In the genomic region with DNA sequence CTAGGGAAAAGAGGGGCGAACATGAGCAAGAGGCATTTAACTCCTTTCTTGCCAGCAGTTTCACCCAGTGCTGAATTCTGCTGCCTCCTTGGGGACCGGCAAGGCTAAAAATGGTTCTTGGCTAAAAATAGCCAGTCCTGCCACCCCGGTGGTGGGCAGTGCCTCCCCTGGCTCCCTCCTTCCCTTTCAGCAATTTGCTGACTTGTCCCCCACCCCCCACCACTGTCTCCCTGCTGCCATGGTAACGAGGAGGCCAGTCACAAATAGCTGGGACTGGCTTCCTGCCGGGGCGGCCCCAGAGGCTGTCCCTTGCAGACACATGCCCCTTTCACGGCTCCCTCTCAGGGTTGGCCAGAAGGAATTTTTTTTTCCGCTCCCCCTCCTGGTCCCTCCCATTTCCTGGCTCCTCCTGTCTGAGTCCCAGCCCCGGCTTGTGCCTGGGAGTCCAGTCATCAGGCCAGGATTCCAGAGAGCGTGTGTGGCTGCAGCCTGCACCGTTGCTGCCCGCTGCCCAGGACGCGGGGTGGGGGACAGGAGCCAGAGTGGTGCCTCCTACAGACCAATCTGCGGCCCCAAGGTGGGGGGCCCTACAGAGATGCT, we compare ENCODE assay signal across 8 cellular contexts.
DNase-seq lines count a peak whose midpoint lies in the region; ATAC-seq, FAIRE-seq and TF ChIP-seq lines count a peak whose summit lies in the region.

No MANE protein-coding gene starts in this region.

- no peaks in the 10 kb centered on the region for H3K27me3 ChIP-seq in tibial nerve

- peak; percentile 84 to 94 for ATAC-seq in A549
- ATAC-seq in GM18520 (IDR thresholded peaks at IDR 0.05; ENCODE audit: unreplicated experiment) = peak; percentile 44
- ATAC-seq in HG03135 (IDR thresholded peaks at IDR 0.05; ENCODE audit: unreplicated experiment) = peak; percentile 66
- peak; percentile 29 for ATAC-seq in memory B cell (ENCODE audit: low read depth)
- no peak for ATAC-seq in GM19351 (IDR thresholded peaks at IDR 0.05; ENCODE audit: unreplicated experiment)

- TF ChIP-seq POLR2A in A549 (IDR thresholded peaks at IDR 0.05; ENCODE audit: low read length) (peak; percentile 91), tibial nerve (IDR thresholded peaks at IDR 0.05) (peak; percentile 54 to 85)

- TF ChIP-seq CTCF in A549 (IDR thresholded peaks at IDR 0.05) (no peak), tibial nerve (IDR thresholded peaks at IDR 0.05) (peak in 2 of 5 experiments; percentile 10 to 21)

- peaks cover 26% of the 10 kb centered on the region for H3K36me3 Mint-ChIP-seq in memory B cell

- FAIRE-seq in A549 (lab: Jason Lieb, UNC) = no peak

- peak overlapping the region; percentile 55 for H3K9ac ChIP-seq in SK-N-MC (ENCODE audit: insufficient read length)

- TF ChIP-seq EP300 in A549 (IDR thresholded peaks at IDR 0.05) = no peak
- TF ChIP-seq EP300 in tibial nerve (IDR thresholded peaks at IDR 0.05) = peak in 1 of 2 donors; percentile 91

- peak overlapping the region; percentile 96 for H3K4me2 ChIP-seq in A549

- DNase-seq in A549 (ENCODE audit: low read depth in 1 of 2, low spot score in 1 of 2) (peak; percentile 93 to 95), SK-N-MC (ENCODE audit: low read depth, low spot score) (no peak), epithelial cell of prostate (ENCODE audit: low read depth, low spot score) (no peak), memory B cell (ENCODE audit: low spot score in 2 of 2) (no peak), tibial nerve (ENCODE audit: low spot score in 2 of 2) (peak; percentile 73 to 77)

- peak overlapping the region; percentile 44 for H3K4me3 ChIP-seq in A549
- H3K4me3 ChIP-seq in SK-N-MC = peak overlapping the region; percentile 79
- peak overlapping the region; percentile 30 to 54 (median 46) for H3K4me3 ChIP-seq in tibial nerve

- H3K4me3 Mint-ChIP-seq in memory B cell = no peak overlapping the region

- no peaks in the 10 kb centered on the region for H3K27me3 Mint-ChIP-seq in memory B cell

- POLR2A ChIA-PET in A549 (lab: Yijun Ruan, JAX) = interaction anchor here (0.5 to 2.9 kb wide), 12 partner anchors 9 to 217 kb away, joined by 3 to 26 read pairs (median 6); partner anchors contain the start of genes C9orf43, HDHD3 and POLE3

- H3K36me3 ChIP-seq in SK-N-MC (ENCODE audit: insufficient read depth, low read length) (no peaks in the 10 kb centered on the region; the same call in 1 of the 2 replicates), tibial nerve (peaks cover 0 to 33% (median 17%) of the 10 kb centered on the region in 3 donors)

- H3K9me3 ChIP-seq in A549 (no peaks in the 10 kb centered on the region), SK-N-MC (ENCODE audit: low read depth, low read length) (no peaks in the 10 kb centered on the region), tibial nerve (no peaks in the 10 kb centered on the region)

- TF ChIP-seq RAD21 in A549 (conservative IDR thresholded peaks at IDR 0.05 in 1 of 2, IDR thresholded peaks at IDR 0.05 in 1 of 2) = no peak

- peaks cover 6% of the 10 kb centered on the region for H3K4me1 Mint-ChIP-seq in memory B cell

- H3K27ac ChIP-seq in A549 (peak overlapping the region; percentile 79 to 91), SK-N-MC (peak overlapping the region; percentile 49), epithelial cell of prostate (peak overlapping the region; percentile 20), tibial nerve (peak overlapping the region; percentile 43 to 87 (median 69))

- WGBS in A549 (ENCODE audit: missing lambda C conversion rate) = 5% methylated on average over 13 of the region's 15 CpGs
- 1 to 4% methylated on average over 11 to 15 of the region's 15 CpGs for WGBS in tibial nerve, 2 donors

- no peak overlapping the region for H3K27ac Mint-ChIP-seq in memory B cell

- CTCF ChIA-PET in A549 (lab: Yijun Ruan, JAX) = interaction anchor here (0.6 to 31.8 kb wide), 9 partner anchors 12 to 561 kb away, joined by 3 to 1349 read pairs (median 16); no protein-coding TSS in a partner anchor

- H3K4me1 ChIP-seq in A549 (peaks cover 21% of the 10 kb centered on the region), tibial nerve (peaks cover 0 to 45% (median 12%) of the 10 kb centered on the region in 4 donors)

- no peaks in the 10 kb centered on the region for H3K9me3 Mint-ChIP-seq in memory B cell

TF ChIP-seq in A549, 52 proteins besides CTCF, POLR2A, EP300 and RAD21:
- TF ChIP-seq NR3C1 (IDR thresholded peaks at IDR 0.05) = no peak
- TF ChIP-seq POLR2AphosphoS2 (conservative IDR thresholded peaks at IDR 0.05; ENCODE audit: low read length) = no peak
- 0 out of 2 replicates have a peak, but pooled peaks have one; percentile 24 for TF ChIP-seq RFX5 (IDR thresholded peaks at IDR 0.05)
- TF ChIP-seq MAFK (IDR thresholded peaks at IDR 0.05; ENCODE audit: partially characterized antibody) = peak; percentile 64
- TF ChIP-seq JUN (IDR thresholded peaks at IDR 0.05) = peak in 1 of 2 experiments; percentile 64; a peak in 2 of 5 replicates
- TF ChIP-seq, protein P1, sequence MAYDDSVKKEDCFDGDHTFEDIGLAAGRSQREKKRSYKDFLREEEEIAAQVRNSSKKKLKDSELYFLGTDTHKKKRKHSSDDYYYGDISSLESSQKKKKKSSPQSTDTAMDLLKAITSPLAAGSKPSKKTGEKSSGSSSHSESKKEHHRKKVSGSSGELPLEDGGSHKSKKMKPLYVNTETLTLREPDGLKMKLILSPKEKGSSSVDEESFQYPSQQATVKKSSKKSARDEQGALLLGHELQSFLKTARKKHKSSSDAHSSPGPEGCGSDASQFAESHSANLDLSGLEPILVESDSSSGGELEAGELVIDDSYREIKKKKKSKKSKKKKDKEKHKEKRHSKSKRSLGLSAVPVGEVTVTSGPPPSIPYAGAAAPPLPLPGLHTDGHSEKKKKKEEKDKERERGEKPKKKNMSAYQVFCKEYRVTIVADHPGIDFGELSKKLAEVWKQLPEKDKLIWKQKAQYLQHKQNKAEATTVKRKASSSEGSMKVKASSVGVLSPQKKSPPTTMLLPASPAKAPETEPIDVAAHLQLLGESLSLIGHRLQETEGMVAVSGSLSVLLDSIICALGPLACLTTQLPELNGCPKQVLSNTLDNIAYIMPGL (CRISPR knock-in tag; IDR thresholded peaks at IDR 0.05; ENCODE audit: borderline replicate concordance) = no peak
- no peak for TF ChIP-seq CBX2 (IDR thresholded peaks at IDR 0.05; ENCODE audit: borderline replicate concordance, low read depth)
- no peak for TF ChIP-seq MAZ (IDR thresholded peaks at IDR 0.05; ENCODE audit: borderline replicate concordance, low read depth, low read length)
- TF ChIP-seq, protein P2, sequence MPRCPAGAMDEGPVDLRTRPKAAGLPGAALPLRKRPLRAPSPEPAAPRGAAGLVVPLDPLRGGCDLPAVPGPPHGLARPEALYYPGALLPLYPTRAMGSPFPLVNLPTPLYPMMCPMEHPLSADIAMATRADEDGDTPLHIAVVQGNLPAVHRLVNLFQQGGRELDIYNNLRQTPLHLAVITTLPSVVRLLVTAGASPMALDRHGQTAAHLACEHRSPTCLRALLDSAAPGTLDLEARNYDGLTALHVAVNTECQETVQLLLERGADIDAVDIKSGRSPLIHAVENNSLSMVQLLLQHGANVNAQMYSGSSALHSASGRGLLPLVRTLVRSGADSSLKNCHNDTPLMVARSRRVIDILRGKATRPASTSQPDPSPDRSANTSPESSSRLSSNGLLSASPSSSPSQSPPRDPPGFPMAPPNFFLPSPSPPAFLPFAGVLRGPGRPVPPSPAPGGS (IDR thresholded peaks at IDR 0.05) = 0 out of 3 replicates have a peak, but pooled peaks have one; percentile 48
- no peak for TF ChIP-seq CBX8 (IDR thresholded peaks at IDR 0.05)
- no peak for TF ChIP-seq RNF2 (IDR thresholded peaks at IDR 0.05; ENCODE audit: borderline replicate concordance, low read depth)
- TF ChIP-seq ZC3H11A (IDR thresholded peaks at IDR 0.05) = no peak
- TF ChIP-seq, protein P3, sequence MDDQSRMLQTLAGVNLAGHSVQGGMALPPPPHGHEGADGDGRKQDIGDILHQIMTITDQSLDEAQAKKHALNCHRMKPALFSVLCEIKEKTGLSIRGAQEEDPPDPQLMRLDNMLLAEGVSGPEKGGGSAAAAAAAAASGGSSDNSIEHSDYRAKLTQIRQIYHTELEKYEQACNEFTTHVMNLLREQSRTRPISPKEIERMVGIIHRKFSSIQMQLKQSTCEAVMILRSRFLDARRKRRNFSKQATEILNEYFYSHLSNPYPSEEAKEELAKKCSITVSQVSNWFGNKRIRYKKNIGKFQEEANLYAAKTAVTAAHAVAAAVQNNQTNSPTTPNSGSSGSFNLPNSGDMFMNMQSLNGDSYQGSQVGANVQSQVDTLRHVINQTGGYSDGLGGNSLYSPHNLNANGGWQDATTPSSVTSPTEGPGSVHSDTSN (IDR thresholded peaks at IDR 0.05) = no peak
- TF ChIP-seq FOSL2 (IDR thresholded peaks at IDR 0.05) = no peak
- TF ChIP-seq FOSL2 (CRISPR knock-in tag; IDR thresholded peaks at IDR 0.05) = peak; percentile 58; the same call in 1 of the 2 replicates
- peak; percentile 31 for TF ChIP-seq MAX (IDR thresholded peaks at IDR 0.05)
- TF ChIP-seq BHLHE40 (IDR thresholded peaks at IDR 0.05; ENCODE audit: low read depth, low read length) = no peak

Comparison
In these comparisons a context has a peak if more than half of its experiments do, and no peak if none do; other contexts are left out.
1. DNase-seq: peak in A549 (2 of 2) and tibial nerve (2 of 2); none in SK-N-MC (single experiment), epithelial cell of prostate (single experiment) and memory B cell (0 of 2).
2. H3K27ac ChIP-seq: peak in every context shown above with its lines; median percentile 85 in A549; 69 in tibial nerve; 49 in SK-N-MC; 20 in epithelial cell of prostate.
3. Peak in every context shown above with its lines, with median percentiles within 50 percentile points of each other: H3K4me3 ChIP-seq.